23 cellular contexts compared by ENCODE assay signal in genomic region chr7:70189776-70190175, GRCh38.
"Had no signal": no experiment of that assay in that cellular context is flagged by ENCODE, and none has a peak within 500 bp of the region (broad histone marks: within the 10 kb centered on the region; RNA-seq: fewer than 3 reads in every experiment).

No MANE protein-coding gene starts in this region.

- DNase-seq: colonic mucosa; effector CD4-positive, alpha-beta T cell; endodermal cell; erythroblast; gastrocnemius medialis; islet precursor cell; left lung; lower lobe of right lung; psoas muscle; retina; right lobe of liver; stimulated activated CD4-positive, alpha-beta T cell treated with anti-CD3 and anti-CD28 coated beads, Interleukin-2, amount 100 ng/mL, for 24 hours; stimulated activated CD4-positive, alpha-beta T cell treated with anti-CD3 and anti-CD28 coated beads, Interleukin-4, amount 100 ng/mL, for 4 hours; stimulated activated naive CD4-positive, alpha-beta T cell; stomach; substantia nigra; transverse colon had no signal

- H3K9me3 ChIP-seq: colonic mucosa, gastrocnemius medialis, right lobe of liver, stomach, thoracic aorta, transverse colon had no signal

- H3K36me3 ChIP-seq: colonic mucosa, gastrocnemius medialis, left lung, lower lobe of right lung, right lobe of liver, stomach, thoracic aorta, transverse colon had no signal

- FAIRE-seq: endothelial cell of umbilical vein had no signal

- H3K27me3 Mint-ChIP-seq: memory B cell had no signal

- H3K36me3 Mint-ChIP-seq: natural killer cell treated with Interleukin-12 subunit alpha and Interleukin-12 subunit beta and Interleukin-15 and Interleukin-18, amount 100 ng/mL, for 72 hours had no signal

- H3K4me3 Mint-ChIP-seq: endodermal cell; memory B cell; mesothelial cell of epicardium; natural killer cell treated with Interleukin-12 subunit alpha and Interleukin-12 subunit beta and Interleukin-15 and Interleukin-18, amount 100 ng/mL, for 72 hours had no signal

- H3K27ac Mint-ChIP-seq: endodermal cell; memory B cell; mesothelial cell of epicardium; natural killer cell treated with Interleukin-12 subunit alpha and Interleukin-12 subunit beta and Interleukin-15 and Interleukin-18, amount 100 ng/mL, for 72 hours had no signal

- H3K4me3 ChIP-seq: colonic mucosa, gastrocnemius medialis, left lung, lower lobe of right lung, psoas muscle, right lobe of liver, skin epidermis, stomach, thoracic aorta, transverse colon had no signal

- ATAC-seq: gastrocnemius medialis; left lung; lower lobe of right lung; natural killer cell treated with Interleukin-12 subunit alpha and Interleukin-12 subunit beta and Interleukin-15 and Interleukin-18, amount 100 ng/mL, for 72 hours; psoas muscle; right lobe of liver had no signal

- H3K4me1 Mint-ChIP-seq: memory B cell, mesothelial cell of epicardium had no signal

- H3K4me1 ChIP-seq: colonic mucosa, gastrocnemius medialis, left lung, lower lobe of right lung, psoas muscle, right lobe of liver, transverse colon had no signal

- H3K9me3 Mint-ChIP-seq: natural killer cell treated with Interleukin-12 subunit alpha and Interleukin-12 subunit beta and Interleukin-15 and Interleukin-18, amount 100 ng/mL, for 72 hours had no signal

- H3K27ac ChIP-seq: colonic mucosa, gastrocnemius medialis, left lung, lower lobe of right lung, psoas muscle, right lobe of liver, skin epidermis, stomach, thoracic aorta, transverse colon had no signal

- H3K27me3 ChIP-seq: colonic mucosa, gastrocnemius medialis, left lung, right lobe of liver, stomach, transverse colon had no signal
